In the genomic region with DNA sequence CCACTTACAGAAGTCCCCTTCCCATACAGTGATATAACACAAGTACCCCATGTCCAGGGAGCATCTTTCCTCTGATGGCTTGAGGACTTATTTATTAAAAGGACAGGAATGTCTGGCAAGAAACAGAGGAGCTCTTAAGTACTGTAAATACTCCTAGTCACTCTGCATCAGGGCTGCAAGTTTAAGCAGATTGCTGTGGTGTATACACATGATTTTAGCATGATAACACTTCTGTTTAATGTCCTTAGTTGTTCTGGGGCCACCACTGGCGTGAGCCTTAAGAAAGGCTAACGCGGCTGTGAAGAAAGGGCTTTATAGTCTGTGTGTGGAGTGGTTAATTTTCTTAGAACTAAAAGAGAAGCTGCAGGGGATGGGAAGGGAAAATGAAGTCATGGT, we compare ENCODE assay signal across 15 cellular contexts.
DNase-seq lines count a peak whose midpoint lies in the region; ATAC-seq, FAIRE-seq and TF ChIP-seq lines count a peak whose summit lies in the region.
"Had no signal": no experiment of that assay in that cellular context is flagged by ENCODE, and none has a peak within 500 bp of the region (broad histone marks: within the 10 kb centered on the region; RNA-seq: fewer than 3 reads in every experiment).

No MANE protein-coding gene starts in this region.

- ATAC-seq in HCT116 (peak; percentile 24; the same call in 1 of the 2 replicates), HG03095 (IDR thresholded peaks at IDR 0.05; ENCODE audit: unreplicated experiment) (no peak), GM18861 (IDR thresholded peaks at IDR 0.05; ENCODE audit: unreplicated experiment) (no peak)

- no peak overlapping the region for H2AFZ ChIP-seq in ACC112 (ENCODE audit: low read length, unreplicated experiment)
- H2AFZ ChIP-seq in HCT116 (ENCODE audit: low read depth, low read length, poor library complexity, severe bottlenecking): no peak overlapping the region
- H2AFZ ChIP-seq in mammary epithelial cell (ENCODE audit: low read depth, low read length): no peak overlapping the region

- H3K4me1 ChIP-seq in ACC112 (ENCODE audit: control insufficient read depth, insufficient read depth, low read length, unreplicated experiment) (peaks cover 47% of the 10 kb centered on the region), HCT116 (ENCODE audit: control insufficient read depth in 1 of 2, insufficient read depth in 2 of 2, low read length in 2 of 2) (peaks cover 15 to 34% of the 10 kb centered on the region in 2 experiments), mammary epithelial cell (ENCODE audit: insufficient read depth, low read length) (peaks cover 27% of the 10 kb centered on the region), endodermal cell (ENCODE audit: control insufficient read depth, insufficient read depth, low read length) (no peaks in the 10 kb centered on the region)
- H3K4me1 ChIP-seq: testis had no signal

- H3K27me3 ChIP-seq in ACC112 (ENCODE audit: insufficient read depth, low read length) (no peaks in the 10 kb centered on the region), HCT116 (ENCODE audit: insufficient read depth, low read length) (no peaks in the 10 kb centered on the region), mammary epithelial cell (ENCODE audit: insufficient read depth, low read length) (no peaks in the 10 kb centered on the region), endodermal cell (ENCODE audit: control insufficient read depth, insufficient read depth, low read length, poor library complexity, severe bottlenecking) (no peaks in the 10 kb centered on the region)
- H3K27me3 ChIP-seq: testis had no signal

- no peak for FAIRE-seq in GM12891 (lab: Jason Lieb, UNC)
- FAIRE-seq: kidney had no signal

- no peaks in the 10 kb centered on the region for H3K9me2 ChIP-seq in HCT116 (ENCODE audit: insufficient read depth)

- H3K9ac ChIP-seq in HCT116 (ENCODE audit: low read length): peak overlapping the region; percentile 23
- no peak overlapping the region for H3K9ac ChIP-seq in mammary epithelial cell (ENCODE audit: insufficient read depth, low read length)
- H3K9ac ChIP-seq in endodermal cell (ENCODE audit: extremely low read depth, low read length, poor library complexity, severe bottlenecking): no peak overlapping the region

- CTCF ChIA-PET in HCT116 (lab: Charles Lee) (interaction anchor here (6.3 kb wide), 1 partner anchor 80 kb away, joined by 23 read pairs; no protein-coding TSS in a partner anchor), mammary epithelial cell (lab: Charles Lee; ENCODE audit: low non-redundant PET) (no interaction called here)

- POLR2A ChIA-PET in HCT116 (lab: Charles Lee): no interaction called here

- intact Hi-C loops in HCT116 (cut with micrococcal nuclease) (no loop called here), mammary epithelial cell (cut with micrococcal nuclease) (no loop called here)

- H3K36me3 ChIP-seq in ACC112 (ENCODE audit: insufficient read depth, low read length) (peaks cover 13% of the 10 kb centered on the region; the same call in 1 of the 2 replicates), HCT116 (ENCODE audit: control insufficient read depth in 1 of 2, insufficient read depth in 2 of 2, low read length in 2 of 2) (no peaks in the 10 kb centered on the region), mammary epithelial cell (ENCODE audit: insufficient read depth, low read length) (no peaks in the 10 kb centered on the region), endodermal cell (ENCODE audit: control insufficient read depth, insufficient read depth, low read length) (peaks cover 9% of the 10 kb centered on the region)

- H3K27ac ChIP-seq in ACC112 (ENCODE audit: low read depth, low read length): peak overlapping the region; percentile 71
- H3K27ac ChIP-seq in HCT116 (ENCODE audit: low read depth, low read length): peak overlapping the region; percentile 12; the same call in 1 of the 2 replicates
- H3K27ac ChIP-seq in mammary epithelial cell (ENCODE audit: insufficient read depth, low read depth, low read length): no peak overlapping the region
- no peak overlapping the region for H3K27ac ChIP-seq in endodermal cell (ENCODE audit: low read depth, low read length)
- H3K27ac ChIP-seq: testis had no signal

- RAD21 ChIA-PET in HCT116 (lab: Charles Lee; ENCODE audit: low non-redundant PET in 1 of 2, low total read pairs in 2 of 2, uncharacterized antibody in 2 of 2, unreplicated experiment in 2 of 2): no interaction called here

- no peak for TF ChIP-seq POLR2A in HCT116 (IDR thresholded peaks at IDR 0.05; ENCODE audit: borderline replicate concordance, extremely low read depth, insufficient read depth, insufficient read length)
- no peak for TF ChIP-seq POLR2A in GM12891 (IDR thresholded peaks at IDR 0.05; ENCODE audit: low read depth, low read length)

- H3K9me3 ChIP-seq in HCT116 (ENCODE audit: control insufficient read depth in 1 of 2, insufficient read depth in 1 of 2, low read depth in 1 of 2, low read length in 2 of 2) (no peaks in the 10 kb centered on the region), mammary epithelial cell (replicated peaks; ENCODE audit: insufficient read depth, low read length) (no peaks in the 10 kb centered on the region), endodermal cell (ENCODE audit: control insufficient read depth, low read length) (peaks cover 6% of the 10 kb centered on the region)
- H3K9me3 ChIP-seq: testis had no signal

- H3K4me3 ChIP-seq in ACC112 (ENCODE audit: low read depth, low read length) (peak overlapping the region; percentile 48), HCT116 (replicated peaks in 1 of 2; ENCODE audit: low read depth in 1 of 2, low read length in 2 of 2) (peak overlapping the region in 1 of 2 experiments; percentile 12; a peak in 1 of 4 replicates), mammary epithelial cell (replicated peaks in 1 of 3; ENCODE audit: insufficient read depth in 1 of 3, low read depth in 2 of 3, low read length in 3 of 3) (no peak overlapping the region), endodermal cell (ENCODE audit: low read length) (no peak overlapping the region)
- H3K4me3 ChIP-seq: testis had no signal

- H3K27ac Mint-ChIP-seq in nephron (peak overlapping the region; percentile 82 to 88 (median 86)), endodermal cell (no peak overlapping the region)

- dilution Hi-C loops in mammary epithelial cell (cut with HindIII; ENCODE audit: low sequenced_read_pairs): loop anchor here (5.0 kb wide), 1 partner anchor 49 kb away; no protein-coding TSS in a partner anchor

- WGBS in mammary epithelial cell (ENCODE audit: low coverage, missing lambda C conversion rate): 89% methylated on average over 3 of the region's 3 CpGs
- 84 to 92% methylated on average over 3 of the region's 3 CpGs for WGBS in endodermal cell (ENCODE audit: insufficient coverage in 1 of 2, insufficient read length in 1 of 2), 2 experiments

- H3K27me3 Mint-ChIP-seq in nephron (ENCODE audit: low read depth): no peaks in the 10 kb centered on the region
- H3K27me3 Mint-ChIP-seq in endodermal cell (ENCODE audit: insufficient read depth): no peaks in the 10 kb centered on the region
- H3K27me3 Mint-ChIP-seq: naive B cell had no signal

- H3K9me3 Mint-ChIP-seq in nephron (no peaks in the 10 kb centered on the region), endodermal cell (peaks cover 7% of the 10 kb centered on the region)

- TF ChIP-seq RAD21 in HCT116 (IDR thresholded peaks at IDR 0.05; ENCODE audit: low read depth): no peak

- in situ Hi-C loops in mammary epithelial cell (cut with MboI; ENCODE audit: low sequenced_read_pairs in 2 of 2): no loop called here

- BruUV-seq in HCT116 (replicated peaks; lab: Mats Ljungman, UMichigan): no TSS peak
- no TSS peak for BruUV-seq in mammary epithelial cell (replicated peaks; lab: Mats Ljungman, UMichigan)

- H4K20me1 ChIP-seq in HCT116 (ENCODE audit: insufficient read depth): peaks cover 7% of the 10 kb centered on the region; the same call in 1 of the 2 replicates
- no peaks in the 10 kb centered on the region for H4K20me1 ChIP-seq in mammary epithelial cell (ENCODE audit: insufficient read depth, low read length)

- TF ChIP-seq CTCF in HCT116 (IDR thresholded peaks at IDR 0.05 in 2 of 3, conservative IDR thresholded peaks at IDR 0.05 in 1 of 3; ENCODE audit: borderline replicate concordance in 1 of 3, insufficient read depth in 1 of 3, low read depth in 2 of 3, low read length in 2 of 3): no peak
- no peak for TF ChIP-seq CTCF in mammary epithelial cell (conservative IDR thresholded peaks at IDR 0.05 in 1 of 2, IDR thresholded peaks at IDR 0.05 in 1 of 2; ENCODE audit: extremely low read depth in 1 of 2, insufficient read depth in 1 of 2, low read depth in 1 of 2, low read length in 2 of 2)
- TF ChIP-seq CTCF in nephron (IDR thresholded peaks at IDR 0.05; ENCODE audit: unreplicated experiment in 3 of 3): no peak
- TF ChIP-seq CTCF in endodermal cell (conservative IDR thresholded peaks at IDR 0.05): no peak

- H3K4me1 Mint-ChIP-seq in nephron (peaks cover 62% of the 10 kb centered on the region), endodermal cell (peaks cover 17% of the 10 kb centered on the region)

- peaks cover 15% of the 10 kb centered on the region for H3K36me3 Mint-ChIP-seq in nephron (ENCODE audit: low read depth)
- H3K36me3 Mint-ChIP-seq in endodermal cell (ENCODE audit: low read depth): peaks cover 15% of the 10 kb centered on the region

- peak overlapping the region; percentile 51 for H3K4me2 ChIP-seq in HCT116 (ENCODE audit: low read length)
- peak overlapping the region; percentile 9 for H3K4me2 ChIP-seq in mammary epithelial cell (ENCODE audit: insufficient read depth, low read depth, low read length)

- H3K79me2 ChIP-seq in ACC112 (ENCODE audit: control insufficient read depth, insufficient read depth, low read length, unreplicated experiment) (peaks cover 80% of the 10 kb centered on the region), HCT116 (ENCODE audit: insufficient read depth, low read length) (peaks cover 42% of the 10 kb centered on the region), mammary epithelial cell (ENCODE audit: insufficient read depth, low read length) (peaks cover 88% of the 10 kb centered on the region)

- H3K4me3 Mint-ChIP-seq in nephron: no peak overlapping the region
- no peak overlapping the region for H3K4me3 Mint-ChIP-seq in endodermal cell
- H3K4me3 Mint-ChIP-seq: naive B cell had no signal

- no peak for DNase-seq in HCT116 (ENCODE audit: low read depth, low spot score)
- peak; percentile 28 for DNase-seq in mammary epithelial cell
- DNase-seq in endodermal cell: no peak
- no peak for DNase-seq in GM12891 (ENCODE audit: insufficient read length, low spot score)
- DNase-seq: DMS 273 treated with DMSO at 0.1 percent for 48 hours, head of caudate nucleus, kidney, naive B cell, NCI-H2081, NCI-H524, testis had no signal

TF ChIP-seq in HCT116, 20 proteins besides CTCF, POLR2A, EP300 and RAD21:
- no peak for TF ChIP-seq POLR2AphosphoS5 (IDR thresholded peaks at IDR 0.05; ENCODE audit: low read depth, low read length)

TF ChIP-seq in GM12891, 5 proteins besides CTCF, POLR2A, EP300 and RAD21:
- TF ChIP-seq TAF1 (IDR thresholded peaks at IDR 0.05; ENCODE audit: low read depth, low read length) (no peak), SPI1 (IDR thresholded peaks at IDR 0.05; ENCODE audit: low read depth, low read length) (no peak), POU2F2 (IDR thresholded peaks at IDR 0.05; ENCODE audit: low read depth, low read length) (no peak), POLR2AphosphoS5 (IDR thresholded peaks at IDR 0.05; ENCODE audit: low read depth, low read length) (no peak), PAX5 (IDR thresholded peaks at IDR 0.05; ENCODE audit: insufficient read depth, low read length, severe bottlenecking) (no peak)

Comparison
In these comparisons a context has a peak if more than half of its experiments do, and no peak if none do; other contexts are left out.
1. H3K27ac ChIP-seq: peak in ACC112 (single experiment) and HCT116 (single experiment); none in mammary epithelial cell (single experiment) and endodermal cell (single experiment).